Comparison of ENCODE assay signal across 8 cellular contexts in genomic region chr17:78748730-78749317, GRCh38. TPM values are rescaled to one million over a fixed set of nuclear protein-coding genes. Genes with fewer than 3 reads are reported as not detected.
DNase-seq lines count a peak whose midpoint lies in the region; ATAC-seq and TF ChIP-seq lines count a peak whose summit lies in the region.

No MANE protein-coding gene starts in this region.

- no peaks in the 10 kb centered on the region for H3K9me3 ChIP-seq in KOPT-K1 (ENCODE audit: insufficient read depth, low read length, poor library complexity, severe bottlenecking)
- no peaks in the 10 kb centered on the region for H3K9me3 ChIP-seq in Caco-2

- no peak for TF ChIP-seq CTCF in Caco-2 (IDR thresholded peaks at IDR 0.05; ENCODE audit: insufficient read depth in 1 of 2, low read depth in 1 of 2, low read length in 1 of 2, severe bottlenecking in 1 of 2, unreplicated experiment in 1 of 2)

- H3K27ac ChIP-seq in KOPT-K1 (ENCODE audit: low read depth, low read length, poor library complexity, severe bottlenecking) (peak overlapping the region; percentile 69), epithelial cell of prostate (peak overlapping the region; percentile 86), rectal smooth muscle tissue (ENCODE audit: low read depth, low read length) (peak overlapping the region; percentile 16)

- no peak overlapping the region for H3K4me3 ChIP-seq in rectal smooth muscle tissue (ENCODE audit: low read length)
- no peak overlapping the region for H3K4me3 ChIP-seq in Caco-2 (ENCODE audit: low read depth, low read length)

- H3K9me3 Mint-ChIP-seq in activated CD8-positive, alpha-beta T cell treated with anti-CD3 and anti-CD28 coated beads, Interleukin-2, amount 10 ng/mL, durations not matched to agents 7 days and 5 days (ENCODE audit: insufficient read depth): no peaks in the 10 kb centered on the region
- H3K9me3 Mint-ChIP-seq in Caco-2 (ENCODE audit: unreplicated experiment): no peaks in the 10 kb centered on the region

- CTCF ChIA-PET in activated CD8-positive, alpha-beta T cell treated with anti-CD3 and anti-CD28 coated beads, Interleukin-2, amount 10 ng/mL, durations not matched to agents 7 days and 5 days (lab: Charles Lee): interaction anchor here (1.1 to 3.2 kb wide), 14 partner anchors 9 to 73 kb away, joined by 3 to 22 read pairs (median 6); no protein-coding TSS in a partner anchor
- CTCF ChIA-PET in Caco-2 (lab: Charles Lee): interaction anchor here (0.6 to 1.1 kb wide), 3 partner anchors 12 to 115 kb away, joined by 3 read pairs; no protein-coding TSS in a partner anchor

- no peak overlapping the region for H3K9ac ChIP-seq in rectal smooth muscle tissue (ENCODE audit: low read length)

- H3K36me3 Mint-ChIP-seq in activated CD8-positive, alpha-beta T cell treated with anti-CD3 and anti-CD28 coated beads, Interleukin-2, amount 10 ng/mL, durations not matched to agents 7 days and 5 days (ENCODE audit: low read depth): peaks cover 34% of the 10 kb centered on the region
- H3K36me3 Mint-ChIP-seq in Caco-2 (ENCODE audit: insufficient read depth, unreplicated experiment): no peaks in the 10 kb centered on the region

- ATAC-seq in GM18873 (IDR thresholded peaks at IDR 0.05; ENCODE audit: low FRiP score, unreplicated experiment): peak; percentile 42
- peak; percentile 90 for ATAC-seq in activated CD8-positive, alpha-beta T cell treated with anti-CD3 and anti-CD28 coated beads, Interleukin-2, amount 10 ng/mL, durations not matched to agents 7 days and 5 days

- H3K27me3 Mint-ChIP-seq in activated CD8-positive, alpha-beta T cell treated with anti-CD3 and anti-CD28 coated beads, Interleukin-2, amount 10 ng/mL, durations not matched to agents 7 days and 5 days (ENCODE audit: low read depth): no peaks in the 10 kb centered on the region
- no peaks in the 10 kb centered on the region for H3K27me3 Mint-ChIP-seq in Caco-2 (ENCODE audit: insufficient read depth, unreplicated experiment)

- POLR2A ChIA-PET in activated CD8-positive, alpha-beta T cell treated with anti-CD3 and anti-CD28 coated beads, Interleukin-2, amount 10 ng/mL, durations not matched to agents 7 days and 5 days (lab: Charles Lee): interaction anchor here (0.9 to 4.0 kb wide), 12 partner anchors 10 to 87 kb away, joined by 3 to 39 read pairs (median 5); partner anchors contain the start of gene CYTH1
- POLR2A ChIA-PET in Caco-2 (lab: Charles Lee): no interaction called here

- H3K4me1 ChIP-seq in rectal smooth muscle tissue (ENCODE audit: control insufficient read depth, insufficient read depth, low read length) (peaks cover 6% of the 10 kb centered on the region), Caco-2 (no peaks in the 10 kb centered on the region)

- no TSS peak for BruUV-seq in Caco-2 (replicated peaks; lab: Mats Ljungman, UMichigan)

- no peaks in the 10 kb centered on the region for H3K27me3 ChIP-seq in rectal smooth muscle tissue (ENCODE audit: control insufficient read depth, insufficient read depth, low read length)
- no peaks in the 10 kb centered on the region for H3K27me3 ChIP-seq in Caco-2 (replicated peaks; ENCODE audit: control insufficient read depth, insufficient read depth, low read length)

- peak overlapping the region; percentile 84 for H3K27ac Mint-ChIP-seq in activated CD8-positive, alpha-beta T cell treated with anti-CD3 and anti-CD28 coated beads, Interleukin-2, amount 10 ng/mL, durations not matched to agents 7 days and 5 days
- no peak overlapping the region for H3K27ac Mint-ChIP-seq in Caco-2 (ENCODE audit: unreplicated experiment)

- peaks cover 91% of the 10 kb centered on the region for H3K4me1 Mint-ChIP-seq in activated CD8-positive, alpha-beta T cell treated with anti-CD3 and anti-CD28 coated beads, Interleukin-2, amount 10 ng/mL, durations not matched to agents 7 days and 5 days (ENCODE audit: low read depth)
- peaks cover 8% of the 10 kb centered on the region for H3K4me1 Mint-ChIP-seq in Caco-2 (ENCODE audit: low read depth, unreplicated experiment)

- peak overlapping the region; percentile 65 for H3K4me3 Mint-ChIP-seq in activated CD8-positive, alpha-beta T cell treated with anti-CD3 and anti-CD28 coated beads, Interleukin-2, amount 10 ng/mL, durations not matched to agents 7 days and 5 days
- no peak overlapping the region for H3K4me3 Mint-ChIP-seq in Caco-2 (ENCODE audit: unreplicated experiment)

- no peaks in the 10 kb centered on the region for H3K36me3 ChIP-seq in KOPT-K1 (ENCODE audit: insufficient read depth, low read length)
- H3K36me3 ChIP-seq in rectal smooth muscle tissue (ENCODE audit: control insufficient read depth, insufficient read depth, low read length): no peaks in the 10 kb centered on the region
- no peaks in the 10 kb centered on the region for H3K36me3 ChIP-seq in Caco-2 (ENCODE audit: control insufficient read depth, insufficient read depth, low read length)

- intact Hi-C loops in Caco-2 (cut with micrococcal nuclease; ENCODE audit: unreplicated experiment): no loop called here

- DNase-seq in activated CD8-positive, alpha-beta T cell treated with anti-CD3 and anti-CD28 coated beads, Interleukin-2, amount 10 ng/mL, durations not matched to agents 7 days and 5 days: peak; percentile 90
- DNase-seq in epithelial cell of prostate (ENCODE audit: low read depth, low spot score) (peak; percentile 62), AG08396 (ENCODE audit: low spot score) (no peak), NCI-H1048 (lab: John Stamatoyannopoulos, UW) (no peak), Caco-2 (no peak)

RNA-seq across cellular contexts. Expression of gene CYTH1, which starts 33.2 kb away (rescaled TPM):
- 100 to 1,000 TPM; 137 to 138 TPM for total RNA-seq in activated CD8-positive, alpha-beta T cell treated with anti-CD3 and anti-CD28 coated beads, Interleukin-2, amount 10 ng/mL, durations not matched to agents 7 days and 5 days
- 26.5 and 29.6 TPM in 2 replicates for total RNA-seq in Caco-2 (2022)

Comparison
In these comparisons a context has a peak if more than half of its experiments do, and no peak if none do; other contexts are left out.
1. H3K27ac ChIP-seq: peak in every context shown above with its lines; median percentile 86 in epithelial cell of prostate; 69 in KOPT-K1; 16 in rectal smooth muscle tissue.
2. DNase-seq: peak in activated CD8-positive, alpha-beta T cell treated with anti-CD3 and anti-CD28 coated beads, Interleukin-2, amount 10 ng/mL, durations not matched to agents 7 days and 5 days (single experiment) and epithelial cell of prostate (single experiment); none in AG08396 (single experiment), NCI-H1048 (single experiment) and Caco-2 (0 of 2).